2 cellular contexts compared by ENCODE assay signal in the genomic region with DNA sequence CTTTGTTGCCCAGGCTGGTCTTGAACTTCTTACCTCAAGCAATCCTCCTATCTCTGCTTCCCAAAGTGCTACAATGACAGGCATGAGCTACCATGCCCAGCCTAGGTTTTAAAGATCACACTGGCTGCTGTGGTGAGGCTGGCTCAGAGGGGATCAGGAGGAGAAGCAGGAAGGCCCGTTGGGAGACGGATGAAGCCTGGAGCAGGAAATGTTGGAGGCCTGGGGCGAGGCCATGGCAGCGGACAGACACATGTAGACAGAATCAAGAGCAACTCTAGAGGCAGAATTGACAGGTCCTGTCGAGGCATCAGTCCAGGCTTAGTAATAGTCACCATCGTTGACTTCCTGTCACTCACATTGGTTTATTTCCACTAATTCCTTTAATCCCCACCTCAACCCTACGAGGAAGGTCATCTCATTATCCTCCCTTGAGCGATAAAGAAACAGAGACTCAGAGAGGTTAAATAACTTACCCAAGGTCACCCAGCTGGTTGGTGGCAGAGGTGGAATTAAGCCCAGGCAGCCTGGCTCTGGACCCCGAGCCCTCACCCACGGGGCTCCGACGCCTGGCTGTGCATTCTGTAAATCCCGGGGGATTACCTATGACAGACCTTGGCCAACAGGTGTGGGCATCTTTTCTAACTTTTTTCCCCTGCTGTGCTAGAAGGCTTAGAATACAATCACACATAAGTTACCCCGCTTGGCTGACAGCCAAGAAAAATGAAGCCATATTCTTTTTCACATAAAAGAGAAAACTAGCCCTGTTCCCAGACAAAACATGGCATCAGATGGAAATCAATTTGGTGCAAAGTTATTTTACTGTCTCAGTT.
TF ChIP-seq lines count a peak whose summit lies in the region.

No MANE protein-coding gene starts in this region.

TF ChIP-seq in HepG2, 621 proteins besides CTCF, POLR2A, EP300 and RAD21 (continued from another document):
- no peak for TF ChIP-seq PLRG1 (conservative IDR thresholded peaks at IDR 0.05)
- TF ChIP-seq NFYC (CRISPR knock-in tag; IDR thresholded peaks at IDR 0.05): no peak
- no peak for TF ChIP-seq ZNF230 (CRISPR knock-in tag; IDR thresholded peaks at IDR 0.05)
- no peak for TF ChIP-seq ZKSCAN8 (CRISPR knock-in tag; IDR thresholded peaks at IDR 0.05; ENCODE audit: borderline replicate concordance)
- TF ChIP-seq ZNF142 (CRISPR knock-in tag; IDR thresholded peaks at IDR 0.05): no peak
- TF ChIP-seq ZNF768 (CRISPR knock-in tag; IDR thresholded peaks at IDR 0.05): peak; percentile 89
- TF ChIP-seq ZNF121 (CRISPR knock-in tag; IDR thresholded peaks at IDR 0.05): no peak

TF ChIP-seq in K562, 482 proteins besides CTCF, POLR2A, EP300 and RAD21:
- TF ChIP-seq NFIC (IDR thresholded peaks at IDR 0.05) (peak; percentile 67), ZBTB8A (IDR thresholded peaks at IDR 0.05; ENCODE audit: partially characterized antibody) (no peak), ZFPM2 (CRISPR knock-in tag; IDR thresholded peaks at IDR 0.05) (no peak), ETS1 (conservative IDR thresholded peaks at IDR 0.05; ENCODE audit: control insufficient read depth, low read depth, low read length) (no peak), SAFB (IDR thresholded peaks at IDR 0.05; ENCODE audit: borderline replicate concordance, low read depth, low read length) (no peak)
- TF ChIP-seq, protein P1, sequence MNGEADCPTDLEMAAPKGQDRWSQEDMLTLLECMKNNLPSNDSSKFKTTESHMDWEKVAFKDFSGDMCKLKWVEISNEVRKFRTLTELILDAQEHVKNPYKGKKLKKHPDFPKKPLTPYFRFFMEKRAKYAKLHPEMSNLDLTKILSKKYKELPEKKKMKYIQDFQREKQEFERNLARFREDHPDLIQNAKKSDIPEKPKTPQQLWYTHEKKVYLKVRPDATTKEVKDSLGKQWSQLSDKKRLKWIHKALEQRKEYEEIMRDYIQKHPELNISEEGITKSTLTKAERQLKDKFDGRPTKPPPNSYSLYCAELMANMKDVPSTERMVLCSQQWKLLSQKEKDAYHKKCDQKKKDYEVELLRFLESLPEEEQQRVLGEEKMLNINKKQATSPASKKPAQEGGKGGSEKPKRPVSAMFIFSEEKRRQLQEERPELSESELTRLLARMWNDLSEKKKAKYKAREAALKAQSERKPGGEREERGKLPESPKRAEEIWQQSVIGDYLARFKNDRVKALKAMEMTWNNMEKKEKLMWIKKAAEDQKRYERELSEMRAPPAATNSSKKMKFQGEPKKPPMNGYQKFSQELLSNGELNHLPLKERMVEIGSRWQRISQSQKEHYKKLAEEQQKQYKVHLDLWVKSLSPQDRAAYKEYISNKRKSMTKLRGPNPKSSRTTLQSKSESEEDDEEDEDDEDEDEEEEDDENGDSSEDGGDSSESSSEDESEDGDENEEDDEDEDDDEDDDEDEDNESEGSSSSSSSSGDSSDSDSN (IDR thresholded peaks at IDR 0.05; ENCODE audit: borderline replicate concordance in 1 of 2, low read depth in 2 of 2, low read length in 2 of 2): no peak
